ENCODE assay signal across 1 cellular context in the genomic region with DNA sequence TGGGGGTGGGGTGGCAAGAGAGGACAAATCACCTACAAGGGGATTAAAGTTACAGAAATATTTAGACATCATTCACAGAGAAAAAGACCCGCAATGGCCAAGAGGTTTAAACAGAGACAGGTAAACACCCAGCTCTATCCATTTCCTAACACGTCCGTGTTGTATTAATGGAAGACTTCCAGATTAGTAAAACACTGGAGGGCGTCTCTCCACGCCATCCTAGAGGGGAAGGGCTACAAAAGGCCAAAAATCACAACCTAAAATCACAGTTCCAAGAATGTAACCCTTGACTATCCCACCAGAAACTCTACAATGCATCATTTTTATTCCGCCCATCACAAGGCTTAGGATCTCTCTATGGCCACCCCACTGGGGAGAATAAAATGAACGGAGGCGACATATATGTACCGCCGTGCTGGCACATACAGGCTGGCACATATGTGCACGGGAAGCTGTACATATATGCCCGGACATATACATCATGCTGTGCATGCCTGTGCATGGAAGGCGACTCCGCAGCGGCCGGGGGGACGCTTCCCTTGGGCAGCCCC.
TF ChIP-seq lines count a peak whose summit lies in the region.

No MANE protein-coding gene starts in this region.

TF ChIP-seq in HCT116, 20 proteins besides CTCF, POLR2A, EP300 and RAD21 (continued from another document):
- TF ChIP-seq ZBTB33 (IDR thresholded peaks at IDR 0.05; ENCODE audit: extremely low read depth, insufficient replicate concordance, low read length) = no peak
- TF ChIP-seq SRF (IDR thresholded peaks at IDR 0.05; ENCODE audit: low read depth) = no peak
- TF ChIP-seq EZH2 (IDR thresholded peaks at IDR 0.05) = no peak
- TF ChIP-seq EZH2phosphoT487 (IDR thresholded peaks at IDR 0.05; ENCODE audit: borderline replicate concordance) = no peak
- no peak for TF ChIP-seq JUND (IDR thresholded peaks at IDR 0.05)
- TF ChIP-seq SIN3A (IDR thresholded peaks at IDR 0.05; ENCODE audit: low read depth) = no peak; the same call in 1 of the 2 replicates
- no peak for TF ChIP-seq ELF1 (IDR thresholded peaks at IDR 0.05; ENCODE audit: borderline replicate concordance, low read depth)
- no peak for TF ChIP-seq SP1 (IDR thresholded peaks at IDR 0.05; ENCODE audit: low read depth)
- no peak for TF ChIP-seq FOSL1 (IDR thresholded peaks at IDR 0.05; ENCODE audit: low read depth)
- TF ChIP-seq TCF7L2 (IDR thresholded peaks at IDR 0.05; ENCODE audit: borderline replicate concordance, extremely low read depth, insufficient read depth, insufficient read length) = no peak
- no peak for TF ChIP-seq ZFX (IDR thresholded peaks at IDR 0.05)
- no peak for TF ChIP-seq MAX (IDR thresholded peaks at IDR 0.05)
- TF ChIP-seq REST (IDR thresholded peaks at IDR 0.05; ENCODE audit: low read depth) = no peak
- TF ChIP-seq POLR2AphosphoS5 (IDR thresholded peaks at IDR 0.05; ENCODE audit: low read depth, low read length) = no peak
